ENCODE assay signal across 21 cellular contexts in genomic region chr18:69574401-69574800, GRCh38.
"Had no signal": no experiment of that assay in that cellular context is flagged by ENCODE, and none has a peak within 500 bp of the region (broad histone marks: within the 10 kb centered on the region; RNA-seq: fewer than 3 reads in every experiment).

No MANE protein-coding gene starts in this region.

- H3K4me1 ChIP-seq: Peyer's patch had no signal

- DNase-seq: activated CD4-positive, alpha-beta T cell treated with anti-CD3 and anti-CD28 coated beads for 48 hours; activated CD4-positive, alpha-beta T cell treated with anti-CD3 and anti-CD28 coated beads, Interleukin-2, amount 50 U/mL, for 4 hours; activated CD4-positive, CD25-positive, alpha-beta regulatory T cell treated with anti-CD3 and anti-CD28 coated beads, Interleukin-2, amount 50 U/mL, for 72 hours; activated CD8-positive, alpha-beta memory T cell treated with anti-CD3 and anti-CD28 coated beads, Interleukin-2, amount 50 U/mL, for 48 hours; activated CD8-positive, alpha-beta T cell treated with anti-CD3 and anti-CD28 coated beads, Interleukin-2, amount 10 ng/mL, durations not matched to agents 7 days and 5 days; activated naive CD4-positive, alpha-beta T cell treated with anti-CD3 and anti-CD28 coated beads, Interleukin-2, amount 50 U/mL, for 16 hours; activated naive CD8-positive, alpha-beta T cell treated with anti-CD3 and anti-CD28 coated beads, Interleukin-2, amount 10 ng/mL, durations not matched to agents 7 days and 5 days; activated T-cell treated with anti-CD3 and anti-CD28 coated beads, Interleukin-2, amount 50 U/mL, for 1 hour; amniotic stem cell; KG1; NCI-H1048; NCI-H1417 treated with DMSO at 0.1 percent for 48 hours; NCI-H1694; NCI-H2029; NCI-H345; NCI-H510A treated with DMSO at 0.1 percent for 48 hours; NCI-H69; NK-92 treated with Interleukin-12 subunit alpha and Interleukin-12 subunit beta, amount 100 ng/mL, for 24 hours; Peyer's patch; SHP77 treated with DMSO at 0.1 percent for 48 hours had no signal

- H3K27me3 ChIP-seq: Peyer's patch had no signal

- H3K36me3 ChIP-seq: Peyer's patch had no signal

- H3K9me3 ChIP-seq: Peyer's patch had no signal

- H3K4me3 ChIP-seq: Peyer's patch had no signal

- H3K27ac ChIP-seq: Peyer's patch had no signal

- ATAC-seq: activated CD8-positive, alpha-beta T cell treated with anti-CD3 and anti-CD28 coated beads, Interleukin-2, amount 10 ng/mL, durations not matched to agents 7 days and 5 days; WTC11 had no signal
